8 cellular contexts compared by ENCODE assay signal in the genomic region with DNA sequence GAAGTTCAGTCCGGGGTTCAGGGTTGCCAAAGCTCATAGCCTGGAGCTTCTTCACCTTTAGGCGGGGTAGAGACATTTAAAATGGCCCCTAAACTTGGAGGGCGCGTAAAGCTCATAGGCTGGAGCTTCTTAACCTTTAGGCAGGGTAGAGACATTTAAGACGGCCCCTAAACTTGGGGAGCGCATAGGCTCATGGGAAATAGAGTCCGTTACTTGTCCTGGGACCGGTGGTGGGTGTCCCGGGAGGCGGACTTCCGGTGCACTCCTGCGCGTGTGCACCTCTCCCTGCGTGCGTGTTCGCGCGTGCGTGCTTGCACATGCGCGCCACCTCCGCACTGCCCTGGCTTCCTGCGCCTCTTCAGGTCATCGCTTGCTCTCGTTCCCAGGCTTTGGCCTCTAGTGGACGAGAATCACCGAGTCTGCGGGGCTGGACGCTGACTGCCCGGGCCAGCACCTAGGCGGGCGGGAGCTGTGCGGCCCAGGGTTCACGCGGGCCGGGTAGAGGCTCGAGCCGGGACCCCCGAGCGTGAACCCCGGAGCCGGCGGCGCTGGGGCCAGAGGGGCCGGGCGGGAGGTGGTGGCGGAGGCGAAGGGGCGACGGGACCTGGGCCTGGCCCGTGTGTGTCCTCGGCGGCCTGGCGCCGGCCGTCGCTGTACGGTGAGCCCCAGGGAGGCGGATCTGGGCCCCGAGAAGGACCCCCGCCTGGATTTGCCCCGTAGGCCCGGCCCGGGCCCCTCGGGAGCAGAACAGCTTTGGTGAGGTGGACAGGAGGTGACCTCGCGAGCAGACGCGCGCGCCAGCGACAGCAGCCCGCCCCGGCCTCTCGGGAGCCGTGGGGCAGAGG. TPM values are rescaled to one million over a fixed set of nuclear protein-coding genes. Genes with fewer than 3 reads are reported as not detected.
DNase-seq lines count a peak whose midpoint lies in the region; ATAC-seq and TF ChIP-seq lines count a peak whose summit lies in the region.
"Not testable (repeated sequence)": the region's sequence is repeated elsewhere in the genome, so short reads cannot be mapped to it uniquely, and the experiment has no call there.

No MANE protein-coding gene starts in this region.

- POLR2A ChIA-PET in AG04450 (lab: Yijun Ruan, JAX) = interaction anchor here (0.6 to 1.4 kb wide), 3 partner anchors 32 to 1882 kb away, joined by 3 to 6 read pairs (median 3); a partner anchor contains a TSS

- intact Hi-C loops in mammary epithelial cell (cut with micrococcal nuclease) = loop anchor here (5.0 kb wide), 1 partner anchor 76 kb away; a partner anchor contains a TSS

- H3K27me3 ChIP-seq in AG04450 (ENCODE audit: control insufficient read depth, insufficient read depth, low read length); mammary epithelial cell (ENCODE audit: insufficient read depth, low read length); smooth muscle cell (ENCODE audit: low read depth): not testable (repeated sequence)

- 1% methylated on average over 21 of the region's 76 CpGs for WGBS in mammary epithelial cell (ENCODE audit: low coverage, missing lambda C conversion rate)
- under 1% methylated on average over 58 of the region's 76 CpGs for WGBS in smooth muscle cell (ENCODE audit: low lambda C conversion rate)

- ATAC-seq in GM18870 (IDR thresholded peaks at IDR 0.05; ENCODE audit: unreplicated experiment) = peak; percentile 99
- peak; percentile 97 for ATAC-seq in HG03108 (IDR thresholded peaks at IDR 0.05; ENCODE audit: unreplicated experiment)

- H3K79me2 ChIP-seq in mammary epithelial cell (ENCODE audit: insufficient read depth, low read length) = peaks cover 32% of the 10 kb centered on the region
- peaks cover 16% of the 10 kb centered on the region for H3K79me2 ChIP-seq in smooth muscle cell (ENCODE audit: low read depth)

- H3K4me2 ChIP-seq in mammary epithelial cell (ENCODE audit: insufficient read depth, low read depth, low read length) (peak overlapping the region; percentile 46), smooth muscle cell (peak overlapping the region; percentile 82)

- H3K9ac ChIP-seq in mammary epithelial cell (ENCODE audit: insufficient read depth, low read length) = peak overlapping the region; percentile 61
- peak overlapping the region; percentile 92 for H3K9ac ChIP-seq in smooth muscle cell (ENCODE audit: low read depth)

- not testable (repeated sequence) for BruUV-seq in mammary epithelial cell (replicated peaks; lab: Mats Ljungman, UMichigan)

- H3F3A ChIP-seq in smooth muscle cell (ENCODE audit: low read depth) = not testable (repeated sequence)

- H2AFZ ChIP-seq in mammary epithelial cell (ENCODE audit: low read depth, low read length) = peak overlapping the region; percentile 86
- peak overlapping the region; percentile 79 for H2AFZ ChIP-seq in smooth muscle cell (ENCODE audit: low read depth)

- not testable (repeated sequence) for H3K9me3 ChIP-seq in AG04450 (ENCODE audit: control insufficient read depth, insufficient read depth, low read length); mammary epithelial cell (replicated peaks; ENCODE audit: insufficient read depth, low read length); smooth muscle cell (replicated peaks; ENCODE audit: low read depth)

- not testable (repeated sequence) for H3K4me1 ChIP-seq in mammary epithelial cell (ENCODE audit: insufficient read depth, low read length); smooth muscle cell (ENCODE audit: low read depth)

- peak overlapping the region; percentile 66 for H3K4me3 ChIP-seq in AG04450 (ENCODE audit: low read depth, low read length)
- peak overlapping the region; percentile 59 to 80 (median 75) for H3K4me3 ChIP-seq in mammary epithelial cell (replicated peaks in 1 of 3; ENCODE audit: insufficient read depth in 1 of 3, low read depth in 2 of 3, low read length in 3 of 3)
- peak overlapping the region; percentile 78 for H3K4me3 ChIP-seq in smooth muscle cell

- not testable (repeated sequence) for H3K36me3 ChIP-seq in mammary epithelial cell (ENCODE audit: insufficient read depth, low read length); smooth muscle cell (ENCODE audit: low read depth)

- in situ Hi-C loops in mammary epithelial cell (cut with MboI; ENCODE audit: low sequenced_read_pairs in 2 of 2) = not testable (repeated sequence)

- CTCF ChIA-PET in AG04450 (lab: Charles Lee) = interaction anchor here (0.6 kb wide), 1 partner anchor 839 kb away, joined by 13 read pairs; no protein-coding TSS in a partner anchor
- CTCF ChIA-PET in mammary epithelial cell (lab: Charles Lee; ENCODE audit: low non-redundant PET) = not testable (repeated sequence)

- dilution Hi-C loops in mammary epithelial cell (cut with HindIII; ENCODE audit: low sequenced_read_pairs) = not testable (repeated sequence)

- peak overlapping the region; percentile 39 for H3K27ac ChIP-seq in AG04450 (ENCODE audit: low read depth, low read length)
- peak overlapping the region; percentile 89 for H3K27ac ChIP-seq in VCaP
- H3K27ac ChIP-seq in mammary epithelial cell (ENCODE audit: insufficient read depth, low read depth, low read length) = peak overlapping the region; percentile 54
- H3K27ac ChIP-seq in smooth muscle cell (ENCODE audit: low read depth) = peak overlapping the region; percentile 86

- TF ChIP-seq CTCF in AG04450 (IDR thresholded peaks at IDR 0.05; ENCODE audit: low read depth, low read length) (peak; percentile 33), VCaP (conservative IDR thresholded peaks at IDR 0.05) (peak; percentile 27; the same call in 1 of the 2 replicates), mammary epithelial cell (conservative IDR thresholded peaks at IDR 0.05 in 1 of 2, IDR thresholded peaks at IDR 0.05 in 1 of 2; ENCODE audit: extremely low read depth in 1 of 2, insufficient read depth in 1 of 2, low read depth in 1 of 2, low read length in 2 of 2) (peak in 1 of 2 donors; percentile 26)
- TF ChIP-seq CTCF in smooth muscle cell (IDR thresholded peaks at IDR 0.05; ENCODE audit: borderline replicate concordance, insufficient read depth, poor library complexity, severe bottlenecking) = not testable (repeated sequence)

- peak; percentile 95 for DNase-seq in AG04450 (ENCODE audit: low read depth, low spot score)
- peak; percentile 98 for DNase-seq in NCI-H2171 treated with DMSO at 0.1 percent for 48 hours (lab: John Stamatoyannopoulos, UW)
- DNase-seq in mammary epithelial cell = peak; percentile 99
- peak; percentile 78 for DNase-seq in iPS-NIHi7 (ENCODE audit: extremely low spot score)
- DNase-seq in smooth muscle cell (lab: John Stamatoyannopoulos, UW; ENCODE audit: unreplicated experiment) = peak; percentile 70

- H4K20me1 ChIP-seq in mammary epithelial cell (ENCODE audit: insufficient read depth, low read length) = not testable (repeated sequence)
- peaks cover 16% of the 10 kb centered on the region for H4K20me1 ChIP-seq in smooth muscle cell (ENCODE audit: low read depth)

RNA-seq across cellular contexts. Expression of a gene that starts 7.5 kb away (rescaled TPM):
- not detected in 2 replicates for polyA plus RNA-seq in AG04450 (2011; rRNA removed)
- 0.17 and 0.32 TPM in 2 replicates for polyA minus RNA-seq in AG04450 (2011; rRNA and poly(A)+ RNA removed)
- total RNA-seq in mammary epithelial cell = not detected
- not detected for polyA plus RNA-seq in mammary epithelial cell
- not detected for polyA minus RNA-seq in mammary epithelial cell
- not detected in 2 replicates for total RNA-seq in smooth muscle cell
- 0.66 TPM in 1 of 2 replicates, not detected in the other for polyA plus RNA-seq in smooth muscle cell

RNA-seq across cellular contexts. Expression of a gene that starts 32.4 kb away (rescaled TPM):
- polyA plus RNA-seq in AG04450 (2011; rRNA removed) (11.4 and 13.1 TPM in 2 replicates), mammary epithelial cell (13.2 TPM), smooth muscle cell (34.5 and 51.9 TPM in 2 replicates)
- 3.7 and 4.5 TPM in 2 replicates for polyA minus RNA-seq in AG04450 (2011; rRNA and poly(A)+ RNA removed)
- total RNA-seq in mammary epithelial cell (10 to 100 TPM; 13.3 to 27.1 TPM), smooth muscle cell (14.3 and 17.2 TPM in 2 replicates)
- 1.0 TPM for polyA minus RNA-seq in mammary epithelial cell

Comparison
In these comparisons a context has a peak if more than half of its experiments do, and no peak if none do; other contexts are left out.
1. Peak in every context shown above with its lines: DNase-seq, ATAC-seq, H3K4me3 ChIP-seq and H3K27ac ChIP-seq.
2. H3K27ac ChIP-seq: peak in every context shown above with its lines; median percentile 89 in VCaP; 86 in smooth muscle cell; 54 in mammary epithelial cell; 39 in AG04450.